Comparison of ENCODE assay signal across 8 cellular contexts in genomic region chr17:29589524-29590260, GRCh38. TPM values are rescaled to one million over a fixed set of nuclear protein-coding genes. Genes with fewer than 3 reads are reported as not detected.
DNase-seq lines count a peak whose midpoint lies in the region; ATAC-seq and TF ChIP-seq lines count a peak whose summit lies in the region.

TSS of gene GIT1 (minus strand) at chr17:29589648. CDS start at chr17:29589378, 270 bp downstream.

- WGBS in smooth muscle cell (ENCODE audit: low lambda C conversion rate) = 17% methylated on average over 15 of the region's 65 CpGs

- peak within 1 kb of the TSS; percentile 92 for H3K4me2 ChIP-seq in smooth muscle cell

- no peaks in the 10 kb centered on the region for H3K27me3 ChIP-seq in smooth muscle cell (ENCODE audit: low read depth)

- DNase-seq in NCI-H2171 (lab: John Stamatoyannopoulos, UW) (peak; percentile 78), cardiac fibroblast (ENCODE audit: low read depth in 2 of 2) (peak; percentile 74 to 89), inferior parietal cortex (ENCODE audit: extremely low spot score) (peak; percentile 77), smooth muscle cell (lab: John Stamatoyannopoulos, UW; ENCODE audit: unreplicated experiment) (peak; percentile 35), GF-D8 (lab: John Stamatoyannopoulos, UW) (no peak)

- peaks cover 30% of the 10 kb centered on the region for H3K79me2 ChIP-seq in smooth muscle cell (ENCODE audit: low read depth)

- H4K20me1 ChIP-seq in smooth muscle cell (ENCODE audit: low read depth) = peaks cover 46% of the 10 kb centered on the region

- peaks cover 6% of the 10 kb centered on the region for H3F3A ChIP-seq in smooth muscle cell (ENCODE audit: low read depth)

- no peaks in the 10 kb centered on the region for H3K36me3 ChIP-seq in smooth muscle cell (ENCODE audit: low read depth)

- peak; percentile 51 for ATAC-seq in GM18502 (IDR thresholded peaks at IDR 0.05; ENCODE audit: poor library complexity, unreplicated experiment)
- peak; percentile 47 for ATAC-seq in HG03064 (IDR thresholded peaks at IDR 0.05; ENCODE audit: low read depth, unreplicated experiment)

- H3K27ac ChIP-seq in smooth muscle cell (ENCODE audit: low read depth) = peak within 1 kb of the TSS; percentile 7

- TF ChIP-seq CTCF in WI38 (IDR thresholded peaks at IDR 0.05; ENCODE audit: low read depth, low read length) (no peak), cardiac fibroblast (IDR thresholded peaks at IDR 0.05; ENCODE audit: low read depth, low read length) (no peak), smooth muscle cell (IDR thresholded peaks at IDR 0.05; ENCODE audit: borderline replicate concordance, insufficient read depth, poor library complexity, severe bottlenecking) (no peak)

- H3K4me3 ChIP-seq in WI38 (ENCODE audit: low read depth, low read length) (peak within 1 kb of the TSS; percentile 84), cardiac fibroblast (replicated peaks in 1 of 2; ENCODE audit: low read depth in 2 of 2, low read length in 2 of 2) (peak within 1 kb of the TSS; percentile 82 to 90), smooth muscle cell (peak within 1 kb of the TSS; percentile 58)

- H3K9ac ChIP-seq in smooth muscle cell (ENCODE audit: low read depth) = peak within 1 kb of the TSS; percentile 23

- H2AFZ ChIP-seq in smooth muscle cell (ENCODE audit: low read depth) = no peak within 1 kb of the TSS

- peaks cover 45% of the 10 kb centered on the region for H3K4me1 ChIP-seq in smooth muscle cell (ENCODE audit: low read depth)

- H3K9me3 ChIP-seq in smooth muscle cell (replicated peaks; ENCODE audit: low read depth) = no peaks in the 10 kb centered on the region

RNA-seq across cellular contexts. Expression of gene GIT1, which starts in this region (rescaled TPM):
- total RNA-seq in smooth muscle cell = 12.7 and 17.6 TPM in 2 replicates
- polyA plus RNA-seq in smooth muscle cell = 23.0 and 34.7 TPM in 2 replicates
